In genomic region chr10:127695431-127695830, GRCh38 we compare ENCODE assay signal across 1 cellular context.
TF ChIP-seq lines count a peak whose summit lies in the region.

No MANE protein-coding gene starts in this region.

TF ChIP-seq in H1, 55 proteins besides CTCF, POLR2A, EP300 and RAD21:
- TF ChIP-seq YY1 (IDR thresholded peaks at IDR 0.05; ENCODE audit: low read depth, low read length) (no peak), TEAD4 (IDR thresholded peaks at IDR 0.05; ENCODE audit: low read depth, low read length) (peak; percentile 87), SIN3A (conservative IDR thresholded peaks at IDR 0.05 in 1 of 2, IDR thresholded peaks at IDR 0.05 in 1 of 2; ENCODE audit: low read depth in 1 of 2, low read length in 2 of 2) (no peak), HDAC2 (IDR thresholded peaks at IDR 0.05; ENCODE audit: borderline replicate concordance in 1 of 2, low read depth in 2 of 2, low read length in 2 of 2) (no peak), BRCA1 (IDR thresholded peaks at IDR 0.05; ENCODE audit: low read depth, low read length) (no peak)
